17 cellular contexts compared by ENCODE assay signal in the genomic region with DNA sequence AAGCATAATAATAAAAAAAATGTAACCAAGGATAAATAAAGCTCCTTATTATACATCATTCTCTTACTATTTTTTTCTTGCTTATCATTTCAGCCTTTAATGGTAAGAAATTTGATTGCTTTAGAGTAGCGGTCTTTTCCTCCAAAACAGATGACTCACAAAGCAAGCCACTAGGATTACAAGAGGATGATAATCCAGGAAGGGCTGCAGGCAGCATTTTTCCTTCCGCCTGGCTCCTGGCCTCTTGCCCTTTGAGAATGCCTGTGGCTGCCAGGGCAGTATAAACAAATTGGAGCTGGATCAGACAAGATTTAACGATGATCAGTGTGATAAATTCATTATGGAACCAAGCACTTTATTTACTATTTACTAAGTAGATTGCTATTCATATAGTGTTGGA. TPM values are rescaled to one million over a fixed set of nuclear protein-coding genes. Genes with fewer than 3 reads are reported as not detected.
DNase-seq lines count a peak whose midpoint lies in the region; ATAC-seq and TF ChIP-seq lines count a peak whose summit lies in the region.
"Had no signal": no experiment of that assay in that cellular context is flagged by ENCODE, and none has a peak within 500 bp of the region (broad histone marks: within the 10 kb centered on the region; RNA-seq: fewer than 3 reads in every experiment).

No MANE protein-coding gene starts in this region.

- H3K9me3 ChIP-seq in AG04450 (ENCODE audit: control insufficient read depth, insufficient read depth, low read length) (no peaks in the 10 kb centered on the region), IMR-90 (ENCODE audit: control insufficient read depth, insufficient read depth, low read length) (no peaks in the 10 kb centered on the region), body of pancreas (no peaks in the 10 kb centered on the region)
- H3K9me3 ChIP-seq: A549 had no signal

- no peak overlapping the region for H3K18ac ChIP-seq in IMR-90 (ENCODE audit: low read depth, low read length)

- no peak overlapping the region for H4K91ac ChIP-seq in IMR-90 (ENCODE audit: insufficient read depth, low read depth, low read length)

- TF ChIP-seq RAD21 in IMR-90 (IDR thresholded peaks at IDR 0.05; ENCODE audit: low read length): no peak

- H3K4me1 ChIP-seq in IMR-90 (ENCODE audit: control insufficient read depth, insufficient read depth, low read length): no peaks in the 10 kb centered on the region
- no peaks in the 10 kb centered on the region for H3K4me1 ChIP-seq in body of pancreas
- H3K4me1 ChIP-seq: A549 had no signal

- no peak overlapping the region for H3K4me2 ChIP-seq in IMR-90 (ENCODE audit: low read depth, low read length)
- H3K4me2 ChIP-seq: A549 had no signal

- no peak overlapping the region for H2AK9ac ChIP-seq in IMR-90 (replicated peaks; ENCODE audit: low read depth, low read length, poor library complexity)

- WGBS in IMR-90 (ENCODE audit: extremely low coverage in 2 of 2, insufficient read length in 1 of 2), 2 experiments: no CpG with 5 or more reads among the region's 3 CpGs
- 79 to 81% methylated on average over 3 of the region's 3 CpGs for WGBS in body of pancreas, 2 donors

- no peak overlapping the region for H2BK5ac ChIP-seq in IMR-90 (ENCODE audit: low read depth, low read length, poor library complexity, severe bottlenecking)

- H2BK20ac ChIP-seq in IMR-90 (ENCODE audit: low read depth, low read length): no peak overlapping the region

- DNase-seq in AG04450 (ENCODE audit: low read depth, low spot score) (peak; percentile 38), IMR-90 (peak; percentile 69), astrocyte of the cerebellum (ENCODE audit: low read depth) (peak; percentile 50), islet precursor cell (peak; percentile 76), body of pancreas (no peak)
- no peak for DNase-seq in activated CD8-positive, alpha-beta memory T cell treated with anti-CD3 and anti-CD28 coated beads, Interleukin-2, amount 50 U/mL, for 48 hours
- DNase-seq: activated CD4-positive, alpha-beta memory T cell treated with anti-CD3 and anti-CD28 coated beads for 36 hours; activated naive CD8-positive, alpha-beta T cell treated with anti-CD3 and anti-CD28 coated beads for 36 hours; NCI-H1694; nucleus accumbens; stimulated activated CD4-positive, alpha-beta T cell treated with anti-CD3 and anti-CD28 coated beads, Interleukin-4, amount 100 ng/mL, for 1 hour; substantia nigra had no signal

- intact Hi-C loops in IMR-90 (cut with micrococcal nuclease) (no loop called here), body of pancreas (cut with DNase I) (no loop called here)

- TF ChIP-seq CTCF in AG04450 (IDR thresholded peaks at IDR 0.05; ENCODE audit: low read depth, low read length) (no peak), IMR-90 (conservative IDR thresholded peaks at IDR 0.05; ENCODE audit: low read depth, low read length) (no peak), astrocyte of the cerebellum (IDR thresholded peaks at IDR 0.05; ENCODE audit: low read depth, low read length, missing control alignments) (no peak), body of pancreas (IDR thresholded peaks at IDR 0.05) (no peak)

- H3K23ac ChIP-seq in IMR-90 (ENCODE audit: low read depth, low read length): no peak overlapping the region

- no peaks in the 10 kb centered on the region for H4K20me1 ChIP-seq in IMR-90 (ENCODE audit: insufficient read depth, low read length)

- H4K5ac ChIP-seq in IMR-90 (ENCODE audit: low read depth, low read length): no peak overlapping the region

- H3K79me1 ChIP-seq in IMR-90 (ENCODE audit: low read depth in 1 of 2, low read length in 2 of 2): no peaks in the 10 kb centered on the region

- in situ Hi-C loops in IMR-90 (cut with MboI; ENCODE audit: low sequenced_read_pairs) (no loop called here), astrocyte of the cerebellum (cut with HindIII; ENCODE audit: low sequenced_read_pairs) (no loop called here)

- H3K27ac ChIP-seq in AG04450 (ENCODE audit: low read depth, low read length) (no peak overlapping the region), IMR-90 (ENCODE audit: insufficient read depth, low read length) (no peak overlapping the region), body of pancreas (no peak overlapping the region)
- H3K27ac ChIP-seq: A549, epithelial cell of prostate, SK-N-MC had no signal

- no peak overlapping the region for H2BK120ac ChIP-seq in IMR-90 (ENCODE audit: low read depth, low read length)

- H3K4ac ChIP-seq in IMR-90 (ENCODE audit: low read depth, low read length): no peak overlapping the region

- no TSS peak for BruUV-seq in IMR-90 (replicated peaks; lab: Mats Ljungman, UMichigan)

- H3K9ac ChIP-seq in IMR-90 (ENCODE audit: low read depth, low read length): no peak overlapping the region

- TF ChIP-seq POLR2A in IMR-90 (IDR thresholded peaks at IDR 0.05; ENCODE audit: low read depth, low read length) (no peak), body of pancreas (IDR thresholded peaks at IDR 0.05) (no peak)

- H2AK5ac ChIP-seq in IMR-90 (ENCODE audit: low read depth, low read length): no peak overlapping the region

- H3K9me1 ChIP-seq in IMR-90 (ENCODE audit: insufficient read depth, low read length): no peaks in the 10 kb centered on the region

- H3K4me3 ChIP-seq in AG04450 (ENCODE audit: low read depth, low read length) (no peak overlapping the region), IMR-90 (ENCODE audit: insufficient read depth, low read depth, low read length) (no peak overlapping the region), astrocyte of the cerebellum (ENCODE audit: low read depth, low read length) (no peak overlapping the region), body of pancreas (no peak overlapping the region)
- H3K4me3 ChIP-seq: A549, SK-N-MC had no signal

- POLR2A ChIA-PET in AG04450 (lab: Yijun Ruan, JAX): interaction anchor here (1.0 to 1.3 kb wide), 2 partner anchors 9 to 56 kb away, joined by 4 to 5 read pairs; a partner anchor contains a TSS
- POLR2A ChIA-PET in IMR-90 (lab: Charles Lee; ENCODE audit: unreplicated experiment): no interaction called here

- no peak overlapping the region for H2AFZ ChIP-seq in IMR-90 (replicated peaks; ENCODE audit: low read length, poor library complexity)

- H4K8ac ChIP-seq in IMR-90 (ENCODE audit: low read depth in 2 of 2, low read length in 2 of 2): no peak overlapping the region

- dilution Hi-C loops in IMR-90 (cut with HindIII; ENCODE audit: low sequenced_read_pairs, unreplicated experiment): no loop called here

- ATAC-seq in IMR-90 (ENCODE audit: low read depth) (peak; percentile 98), HG03565 (IDR thresholded peaks at IDR 0.05; ENCODE audit: unreplicated experiment) (no peak), GM21360 (IDR thresholded peaks at IDR 0.05; ENCODE audit: unreplicated experiment) (no peak), body of pancreas (no peak)
- ATAC-seq: A549 had no signal

- H3K56ac ChIP-seq in IMR-90 (ENCODE audit: extremely low read depth, insufficient read depth, low read length): no peak overlapping the region

- H3K36me3 ChIP-seq in IMR-90 (ENCODE audit: control insufficient read depth, insufficient read depth, low read length) (no peaks in the 10 kb centered on the region), body of pancreas (replicated peaks in 1 of 2; ENCODE audit: insufficient read depth in 1 of 2, low read depth in 2 of 2) (no peaks in the 10 kb centered on the region)

- H3K14ac ChIP-seq in IMR-90 (replicated peaks; ENCODE audit: low read depth, low read length): no peak overlapping the region

- peaks cover 5% of the 10 kb centered on the region for H3K27me3 ChIP-seq in AG04450 (ENCODE audit: control insufficient read depth, insufficient read depth, low read length)
- no peaks in the 10 kb centered on the region for H3K27me3 ChIP-seq in IMR-90 (ENCODE audit: control insufficient read depth, insufficient read depth, low read length)
- H3K27me3 ChIP-seq in body of pancreas: no peaks in the 10 kb centered on the region

- CTCF ChIA-PET in AG04450 (lab: Charles Lee) (no interaction called here), IMR-90 (lab: Yijun Ruan, JAX) (interaction anchor here (0.6 kb wide), 1 partner anchor 72 kb away, joined by 3 read pairs; no protein-coding TSS in a partner anchor)

- H2BK15ac ChIP-seq in IMR-90 (ENCODE audit: low read depth, low read length): no peak overlapping the region

TF ChIP-seq in IMR-90, 13 proteins besides CTCF, POLR2A, EP300 and RAD21:
- no peak for TF ChIP-seq MAFK (IDR thresholded peaks at IDR 0.05; ENCODE audit: low read depth, low read length)
- peak; percentile 33; the same call in 1 of the 2 replicates for TF ChIP-seq FOS (IDR thresholded peaks at IDR 0.05; ENCODE audit: low read depth, low read length)
- TF ChIP-seq MXI1 (IDR thresholded peaks at IDR 0.05; ENCODE audit: borderline replicate concordance, low read depth, low read length): no peak
- TF ChIP-seq RCOR1 (IDR thresholded peaks at IDR 0.05; ENCODE audit: insufficient replicate concordance, low read length): no peak

RNA-seq across cellular contexts. Expression of a gene that starts 9.7 kb away (rescaled TPM):
- polyA plus RNA-seq in AG04450 (2011; rRNA removed): 15.2 and 20.1 TPM in 2 replicates
- 12.6 and 24.2 TPM in 2 replicates for polyA minus RNA-seq in AG04450 (2011; rRNA and poly(A)+ RNA removed)
- total RNA-seq in IMR-90 (2012; rRNA removed): 16.1 and 17.6 TPM in 2 replicates
- polyA plus RNA-seq in IMR-90 (2012; rRNA removed): 6.1 and 7.8 TPM in 2 replicates
- polyA plus RNA-seq in IMR-90 (2012; cell fraction: cytosol; rRNA removed): 2.5 and 3.7 TPM in 2 replicates
- polyA plus RNA-seq in IMR-90 (2012; cell fraction: nucleus; rRNA removed; ENCODE audit: low replicate concordance): 1.7 and 9.2 TPM in 2 replicates
- 10 to 100 TPM in 1 of 2 donors, 1 to 10 TPM in 1; 9.9 to 22.8 TPM for total RNA-seq in body of pancreas

Comparison
In these comparisons a context has a peak if more than half of its experiments do, and no peak if none do; other contexts are left out.
1. DNase-seq: peak in AG04450 (single experiment), IMR-90 (single experiment), astrocyte of the cerebellum (single experiment) and islet precursor cell (single experiment); none in activated CD8-positive, alpha-beta memory T cell treated with anti-CD3 and anti-CD28 coated beads, Interleukin-2, amount 50 U/mL, for 48 hours (single experiment) and body of pancreas (0 of 4).